18 cellular contexts compared by ENCODE assay signal in the genomic region with DNA sequence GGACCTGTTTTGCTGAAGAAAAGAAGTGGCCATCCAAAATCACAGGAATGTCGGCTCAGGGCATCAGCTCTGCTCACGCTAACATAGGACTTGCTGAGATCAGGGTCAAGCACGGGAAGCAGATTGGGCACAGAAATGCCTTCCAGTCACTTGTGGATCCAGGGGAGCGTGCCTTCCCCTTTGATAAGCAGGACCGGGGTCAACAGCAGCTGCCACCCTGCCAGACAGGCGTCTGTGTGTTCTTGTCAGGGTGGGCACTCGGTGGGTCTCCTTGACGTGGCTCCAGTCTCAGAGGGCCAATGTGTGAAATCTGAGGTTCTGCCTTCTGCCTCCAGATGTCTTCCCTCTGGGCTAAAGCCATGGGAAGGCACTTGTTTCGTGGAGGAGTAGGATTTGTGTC.
DNase-seq lines count a peak whose midpoint lies in the region; ATAC-seq and TF ChIP-seq lines count a peak whose summit lies in the region.
"Had no signal": no experiment of that assay in that cellular context is flagged by ENCODE, and none has a peak within 500 bp of the region (broad histone marks: within the 10 kb centered on the region; RNA-seq: fewer than 3 reads in every experiment).

No MANE protein-coding gene starts in this region.

- intact Hi-C loops in activated CD4-positive, alpha-beta memory T cell treated with anti-CD3 and anti-CD28 coated beads for 36 hours (cut with micrococcal nuclease), result no loop called here
- intact Hi-C loops in left colon (cut with DNase I, micrococcal nuclease), result no loop called here

- H3K36me3 Mint-ChIP-seq in osteocyte (ENCODE audit: unreplicated experiment), result no peaks in the 10 kb centered on the region
- H3K36me3 Mint-ChIP-seq in activated CD4-positive, alpha-beta memory T cell treated with anti-CD3 and anti-CD28 coated beads for 36 hours, result no peaks in the 10 kb centered on the region

- no peak overlapping the region for H3K27ac ChIP-seq in coronary artery
- H3K27ac ChIP-seq: C4-2B had no signal

- no peak overlapping the region for H3K27ac Mint-ChIP-seq in osteocyte (ENCODE audit: unreplicated experiment)
- no peak overlapping the region for H3K27ac Mint-ChIP-seq in activated CD4-positive, alpha-beta memory T cell treated with anti-CD3 and anti-CD28 coated beads for 36 hours
- H3K27ac Mint-ChIP-seq: CD4-positive, alpha-beta T cell; HFFc6 had no signal

- ATAC-seq in left lobe of liver, result no peak
- ATAC-seq in left colon, result no peak
- ATAC-seq: HCT116 had no signal

- CTCF ChIA-PET in activated CD4-positive, alpha-beta memory T cell treated with anti-CD3 and anti-CD28 coated beads for 36 hours (lab: Charles Lee), result interaction anchor here (0.9 kb wide), 1 partner anchor 45 kb away, joined by 3 read pairs; no protein-coding TSS in a partner anchor

- no peaks in the 10 kb centered on the region for H3K9me3 Mint-ChIP-seq in osteocyte (ENCODE audit: unreplicated experiment)
- H3K9me3 Mint-ChIP-seq in activated CD4-positive, alpha-beta memory T cell treated with anti-CD3 and anti-CD28 coated beads for 36 hours, result peaks cover 10% of the 10 kb centered on the region
- H3K9me3 Mint-ChIP-seq: CD4-positive, alpha-beta T cell had no signal

- TF ChIP-seq CTCF in coronary artery (IDR thresholded peaks at IDR 0.05), result no peak
- no peak for TF ChIP-seq CTCF in osteocyte (IDR thresholded peaks at IDR 0.05)

- H3K27me3 Mint-ChIP-seq in osteocyte (ENCODE audit: unreplicated experiment), result no peaks in the 10 kb centered on the region
- H3K27me3 Mint-ChIP-seq in activated CD4-positive, alpha-beta memory T cell treated with anti-CD3 and anti-CD28 coated beads for 36 hours, result no peaks in the 10 kb centered on the region

- no peak overlapping the region for H3K4me3 Mint-ChIP-seq in osteocyte (ENCODE audit: unreplicated experiment)
- H3K4me3 Mint-ChIP-seq in activated CD4-positive, alpha-beta memory T cell treated with anti-CD3 and anti-CD28 coated beads for 36 hours, result no peak overlapping the region
- H3K4me3 Mint-ChIP-seq: CD4-positive, alpha-beta T cell; HFFc6 had no signal

- no peaks in the 10 kb centered on the region for H3K4me1 Mint-ChIP-seq in osteocyte (ENCODE audit: unreplicated experiment)
- no peaks in the 10 kb centered on the region for H3K4me1 Mint-ChIP-seq in activated CD4-positive, alpha-beta memory T cell treated with anti-CD3 and anti-CD28 coated beads for 36 hours (ENCODE audit: low read depth)

- H3K4me3 ChIP-seq in coronary artery, result no peak overlapping the region

- peak; percentile 10 for DNase-seq in NCI-H524 treated with DMSO at 0.1 percent for 48 hours (lab: John Stamatoyannopoulos, UW)
- peak; percentile 41 for DNase-seq in coronary artery (ENCODE audit: low spot score)
- peak; percentile 22 for DNase-seq in left lobe of liver (ENCODE audit: low spot score)
- peak; percentile 63 for DNase-seq in osteocyte (ENCODE audit: extremely low spot score, unreplicated experiment)
- no peak for DNase-seq in activated CD4-positive, alpha-beta memory T cell treated with anti-CD3 and anti-CD28 coated beads for 36 hours
- no peak for DNase-seq in DMS 273 treated with DMSO at 0.1 percent for 48 hours (lab: John Stamatoyannopoulos, UW)
- DNase-seq in left colon, result no peak
- DNase-seq: ACHN; AML-193; Caco-2; CD4-positive, alpha-beta T cell; GF-D8; GOT3; H7; HFFc6; IMR-90 had no signal

- POLR2A ChIA-PET in activated CD4-positive, alpha-beta memory T cell treated with anti-CD3 and anti-CD28 coated beads for 36 hours (lab: Charles Lee), result no interaction called here

Comparison
In these comparisons a context has a peak if more than half of its experiments do, and no peak if none do; other contexts are left out.
1. DNase-seq: peak in NCI-H524 treated with DMSO at 0.1 percent for 48 hours (single experiment), coronary artery (single experiment), left lobe of liver (single experiment) and osteocyte (single experiment); none in activated CD4-positive, alpha-beta memory T cell treated with anti-CD3 and anti-CD28 coated beads for 36 hours (single experiment), DMS 273 treated with DMSO at 0.1 percent for 48 hours (single experiment) and left colon (0 of 2).